9 cellular contexts compared by ENCODE assay signal in the genomic region with DNA sequence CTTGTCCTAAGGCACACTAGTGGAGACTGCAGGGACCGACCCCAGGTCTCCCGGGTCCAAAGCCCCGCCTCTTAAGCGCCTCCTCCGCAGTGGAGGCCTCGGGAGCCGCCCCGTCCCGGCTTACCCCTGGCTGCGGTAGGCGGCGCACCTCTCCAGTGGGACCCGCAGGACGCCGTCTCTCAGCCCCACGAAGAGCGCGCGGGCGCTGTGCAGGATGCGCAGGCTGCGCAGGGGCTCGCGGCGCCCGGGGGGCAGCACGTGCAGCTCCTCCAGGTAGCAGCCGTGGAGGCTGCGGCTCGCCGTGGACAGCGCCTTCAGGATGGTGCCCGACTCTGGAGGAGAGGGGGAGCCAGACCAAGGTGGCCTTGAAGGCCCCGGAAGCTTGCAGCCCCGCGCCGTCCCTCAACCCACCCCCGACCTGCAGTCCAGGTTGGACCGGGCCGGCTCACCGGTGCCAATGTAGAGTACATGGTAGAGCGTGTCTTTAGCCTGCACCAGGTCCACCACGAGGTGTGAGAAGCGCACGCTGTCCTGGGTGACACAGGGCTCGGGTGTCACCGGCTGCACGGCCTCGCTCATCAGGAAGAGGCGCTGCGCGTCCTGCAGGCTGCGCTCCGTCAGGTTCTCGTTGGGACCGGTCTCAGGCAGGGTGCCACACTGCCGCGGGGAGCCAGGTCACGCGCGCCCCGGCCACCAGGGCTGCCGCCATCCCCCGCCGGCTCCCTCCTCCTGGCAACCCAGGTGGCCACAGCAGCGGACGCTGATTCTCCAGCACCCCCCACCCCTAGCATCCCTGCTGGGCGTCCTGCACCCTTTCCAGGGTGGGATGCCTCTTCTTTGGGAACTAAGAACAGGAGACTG.
A peak's percentile ranks its signal among the peaks of the same experiment; 100 is the strongest.
DNase-seq lines count a peak whose midpoint lies in the region; FAIRE-seq and TF ChIP-seq lines count a peak whose summit lies in the region.
"Had no signal": no experiment of that assay in that cellular context is flagged by ENCODE, and none has a peak within 500 bp of the region (broad histone marks: within the 10 kb centered on the region; RNA-seq: fewer than 3 reads in every experiment).

No MANE protein-coding gene starts in this region.

- H3K9me2 ChIP-seq in hepatocyte (replicated peaks; ENCODE audit: insufficient read depth), result no peaks in the 10 kb centered on the region

- DNase-seq in activated naive CD4-positive, alpha-beta T cell treated with Interleukin-2 at 50 U/mL for 16 hours, result peak; percentile 7
- no peak for DNase-seq in activated naive CD4-positive, alpha-beta T cell (lab: John Stamatoyannopoulos, UW)
- peak; percentile 41 for DNase-seq in NOMO-1 treated with DMSO at 0.1 percent for 48 hours (lab: John Stamatoyannopoulos, UW; ENCODE audit: unreplicated experiment)
- peak; percentile 63 for DNase-seq in hepatocyte (ENCODE audit: low spot score)
- peak; percentile 4 for DNase-seq in stimulated activated CD8-positive, alpha-beta memory T cell treated with anti-CD3 and anti-CD28 coated beads, Interleukin-7, amount 100 ng/mL, for 24 hours (ENCODE audit: low read depth)
- DNase-seq in NCI-H1092 treated with DMSO at 0.1 percent for 48 hours (lab: John Stamatoyannopoulos, UW), result no peak
- no peak for DNase-seq in RCC 7860 (ENCODE audit: low spot score)
- no peak for DNase-seq in H4 (ENCODE audit: low spot score)
- DNase-seq: natural killer cell had no signal

- FAIRE-seq in RCC 7860 (lab: Jason Lieb, UNC), result no peak

- peaks cover 44% of the 10 kb centered on the region for H3K27me3 ChIP-seq in hepatocyte

- no peak overlapping the region for H3K27ac ChIP-seq in hepatocyte

- peak overlapping the region; percentile 76 for H3K4me2 ChIP-seq in hepatocyte

- H3K4me1 ChIP-seq in hepatocyte (ENCODE audit: insufficient read depth), result peaks cover 7% of the 10 kb centered on the region

- peak; percentile 35 for TF ChIP-seq CTCF in hepatocyte (IDR thresholded peaks at IDR 0.05; ENCODE audit: poor library complexity)

- H3K4me3 ChIP-seq in hepatocyte, result no peak overlapping the region

- H3K9me3 ChIP-seq in hepatocyte (ENCODE audit: low read depth), result no peaks in the 10 kb centered on the region

- H3K36me3 ChIP-seq in hepatocyte (replicated peaks; ENCODE audit: insufficient read depth, low read depth), result no peaks in the 10 kb centered on the region

- WGBS in hepatocyte (ENCODE audit: low lambda C conversion rate, missing lambda C conversion rate), result 14% methylated on average over 63 of the region's 68 CpGs

- no peaks in the 10 kb centered on the region for H4K20me1 ChIP-seq in hepatocyte (ENCODE audit: insufficient read depth, poor library complexity, severe bottlenecking)

- H3K79me2 ChIP-seq in hepatocyte, result no peaks in the 10 kb centered on the region

- no peak overlapping the region for H2AFZ ChIP-seq in hepatocyte

Comparison
In these comparisons a context has a peak if more than half of its experiments do, and no peak if none do; other contexts are left out.
1. DNase-seq: peak in activated naive CD4-positive, alpha-beta T cell treated with Interleukin-2 at 50 U/mL for 16 hours (single experiment), NOMO-1 treated with DMSO at 0.1 percent for 48 hours (single experiment), hepatocyte (single experiment) and stimulated activated CD8-positive, alpha-beta memory T cell treated with anti-CD3 and anti-CD28 coated beads, Interleukin-7, amount 100 ng/mL, for 24 hours (single experiment); none in activated naive CD4-positive, alpha-beta T cell (0 of 4), NCI-H1092 treated with DMSO at 0.1 percent for 48 hours (single experiment), RCC 7860 (single experiment) and H4 (single experiment).